ENCODE assay signal across 6 cellular contexts in genomic region chr7:129586179-129586578, GRCh38. TPM values are rescaled to one million over a fixed set of nuclear protein-coding genes. Genes with fewer than 3 reads are reported as not detected.
DNase-seq lines count a peak whose midpoint lies in the region; ATAC-seq, FAIRE-seq and TF ChIP-seq lines count a peak whose summit lies in the region.
"Not testable (repeated sequence)": the region's sequence is repeated elsewhere in the genome, so short reads cannot be mapped to it uniquely, and the experiment has no call there.

No MANE protein-coding gene starts in this region.

- H3K79me2 ChIP-seq in HCT116 (ENCODE audit: insufficient read depth, low read length); K562 (ENCODE audit: control insufficient read depth, insufficient read depth, low read length): not testable (repeated sequence)

- TF ChIP-seq RAD21 in HCT116 (IDR thresholded peaks at IDR 0.05; ENCODE audit: low read depth); K562 (CRISPR knock-in tag; conservative IDR thresholded peaks at IDR 0.05 in 1 of 2, IDR thresholded peaks at IDR 0.05 in 1 of 2): not testable (repeated sequence)

- in situ Hi-C loops in Caki2 (cut with HindIII; ENCODE audit: low pct_unique_long_range_greater_than_20kb, low sequenced_read_pairs); KBM-7 (cut with MboI; ENCODE audit: low pct_unique_long_range_greater_than_20kb, low sequenced_read_pairs); K562 (cut with MboI): not testable (repeated sequence)

- H3K4me1 ChIP-seq in HCT116 (ENCODE audit: control insufficient read depth in 1 of 2, insufficient read depth in 2 of 2, low read length in 2 of 2); K562 (replicated peaks in 1 of 2; ENCODE audit: control insufficient read depth in 2 of 2, insufficient read depth in 2 of 2, low read length in 2 of 2): not testable (repeated sequence)

- intact Hi-C loops in HCT116 (cut with micrococcal nuclease); K562 (cut with micrococcal nuclease): not testable (repeated sequence)

- TF ChIP-seq POLR2A in HCT116 (IDR thresholded peaks at IDR 0.05; ENCODE audit: borderline replicate concordance, extremely low read depth, insufficient read depth, insufficient read length); K562 (conservative IDR thresholded peaks at IDR 0.05): not testable (repeated sequence)

- H3K4me3 ChIP-seq in HCT116 (replicated peaks in 1 of 2; ENCODE audit: low read depth in 1 of 2, low read length in 2 of 2); K562: not testable (repeated sequence)

- RAD21 ChIA-PET in HCT116 (lab: Charles Lee; ENCODE audit: low non-redundant PET in 1 of 2, low total read pairs in 2 of 2, uncharacterized antibody in 2 of 2, unreplicated experiment in 2 of 2) = not testable (repeated sequence)

- H3K27ac ChIP-seq in HCT116 (ENCODE audit: low read depth, low read length); K562 (ENCODE audit: extremely low read depth, low read depth, low read length): not testable (repeated sequence)

- not testable (repeated sequence) for FAIRE-seq in K562 (lab: Jason Lieb, UNC)

- not testable (repeated sequence) for TF ChIP-seq CTCF in HCT116 (IDR thresholded peaks at IDR 0.05 in 2 of 3, conservative IDR thresholded peaks at IDR 0.05 in 1 of 3; ENCODE audit: borderline replicate concordance in 1 of 3, insufficient read depth in 1 of 3, low read depth in 2 of 3, low read length in 2 of 3); K562 (IDR thresholded peaks at IDR 0.05 in 2 of 3, conservative IDR thresholded peaks at IDR 0.05 in 1 of 3; ENCODE audit: insufficient read depth in 2 of 3, low read depth in 1 of 3, low read length in 3 of 3)

- 14% methylated on average over 5 of the region's 5 CpGs for WGBS in K562 (ENCODE audit: insufficient coverage, low coverage, missing lambda C conversion rate)

- CTCF ChIA-PET in HCT116 (lab: Charles Lee); K562 (lab: Yijun Ruan, JAX; ENCODE audit: low intra/inter-chr PET ratio): not testable (repeated sequence)

- not testable (repeated sequence) for H3K27me3 ChIP-seq in HCT116 (ENCODE audit: insufficient read depth, low read length); K562 (ENCODE audit: control insufficient read depth in 2 of 2, insufficient read depth in 2 of 2, low read length in 2 of 2)

- not testable (repeated sequence) for ATAC-seq in HCT116, K562

- DNase-seq in Caki2 (ENCODE audit: low read depth) (peak; percentile 67), KBM-7 (peak; percentile 42), glomerular visceral epithelial cell (ENCODE audit: extremely low spot score) (peak; percentile 47), renal cortical epithelial cell (ENCODE audit: low read depth) (peak; percentile 18)
- not testable (repeated sequence) for DNase-seq in HCT116 (ENCODE audit: low read depth, low spot score); K562 (ENCODE audit: extremely low read depth in 1 of 4, low spot score in 3 of 4)

- H3K9me2 ChIP-seq in HCT116 (ENCODE audit: insufficient read depth) = not testable (repeated sequence)

- peaks cover 3 to 19% of the 10 kb centered on the region in 2 experiments; a peak in 1 of 4 replicates for H3K9me3 ChIP-seq in HCT116 (ENCODE audit: control insufficient read depth in 1 of 2, insufficient read depth in 1 of 2, low read depth in 1 of 2, low read length in 2 of 2)
- peaks cover 32% of the 10 kb centered on the region for H3K9me3 ChIP-seq in K562 (replicated peaks; ENCODE audit: control insufficient read depth, insufficient read depth, low read depth, low read length)

- H3K9me1 ChIP-seq in K562 (ENCODE audit: control insufficient read depth, insufficient read depth, low read length) = not testable (repeated sequence)

- POLR2A ChIA-PET in HCT116 (lab: Charles Lee); K562 (lab: Yijun Ruan, JAX): not testable (repeated sequence)

- peak; percentile 63; the same call in 1 of the 2 replicates for TF ChIP-seq EP300 in K562 (IDR thresholded peaks at IDR 0.05; ENCODE audit: low read length)

- not testable (repeated sequence) for BruUV-seq in HCT116 (replicated peaks; lab: Mats Ljungman, UMichigan); K562 (replicated peaks; lab: Mats Ljungman, UMichigan)

- H3K9ac ChIP-seq in HCT116 (ENCODE audit: low read length); K562 (ENCODE audit: insufficient read depth in 1 of 2, low read depth in 2 of 2, low read length in 2 of 2): not testable (repeated sequence)

- not testable (repeated sequence) for H3K4me2 ChIP-seq in HCT116 (ENCODE audit: low read length); K562 (ENCODE audit: insufficient read depth, low read length)

- not testable (repeated sequence) for H2AFZ ChIP-seq in HCT116 (ENCODE audit: low read depth, low read length, poor library complexity, severe bottlenecking); K562 (ENCODE audit: low read depth, low read length)

- not testable (repeated sequence) for H3K36me3 ChIP-seq in HCT116 (ENCODE audit: control insufficient read depth in 1 of 2, insufficient read depth in 2 of 2, low read length in 2 of 2); K562 (ENCODE audit: control insufficient read depth, insufficient read depth, low read length)

- H4K20me1 ChIP-seq in HCT116 (ENCODE audit: insufficient read depth); K562 (replicated peaks; ENCODE audit: control insufficient read depth, insufficient read depth, low read length): not testable (repeated sequence)

TF ChIP-seq in HCT116, 20 proteins besides CTCF, POLR2A, EP300 and RAD21:
- TF ChIP-seq CBX3 (IDR thresholded peaks at IDR 0.05; ENCODE audit: low read depth) = peak; percentile 86; the same call in 1 of the 2 replicates

TF ChIP-seq in K562, 482 proteins besides CTCF, POLR2A, EP300 and RAD21 (continues in another document):
- TF ChIP-seq SMAD4 (CRISPR knock-in tag; conservative IDR thresholded peaks at IDR 0.05) (0 out of 2 replicates have a peak, but pooled peaks have one; percentile 45), ZNF766 (CRISPR knock-in tag; conservative IDR thresholded peaks at IDR 0.05) (0 out of 2 replicates have a peak, but pooled peaks have one; percentile 22), ZNF280A (IDR thresholded peaks at IDR 0.05; ENCODE audit: low read depth, partially characterized antibody) (peak; percentile 90), MTA3 (IDR thresholded peaks at IDR 0.05; ENCODE audit: borderline replicate concordance) (peak; percentile 75; the same call in 1 of the 2 replicates), HLTF (IDR thresholded peaks at IDR 0.05) (peak; percentile 66; the same call in 1 of the 2 replicates), MNT (conservative IDR thresholded peaks at IDR 0.05) (0 out of 4 replicates have a peak, but pooled peaks of 1 of the 2 experiments have one; percentile 27)

RNA-seq across cellular contexts. Expression of gene NRF1, which starts 25.3 kb away (rescaled TPM):
- 8.9 and 10.1 TPM in 2 replicates for total RNA-seq in Caki2 (2014; rRNA removed; shearing (Covaris generic); ENCODE audit: low replicate concordance)
- 25.9 TPM for total RNA-seq in HCT116 (2021; ENCODE audit: unreplicated experiment)
- polyA plus RNA-seq in HCT116 (2012) = 19.0 and 22.0 TPM in 2 replicates
- 82.6 and 84.4 TPM in 2 replicates for total RNA-seq in K562 (2011; cell fraction: chromatin; rRNA removed; ENCODE audit: low replicate concordance)
- 37.0 and 42.8 TPM in 2 replicates for total RNA-seq in K562 (2011; cell fraction: nucleolus; rRNA removed)
- 60.8 and 84.7 TPM in 2 replicates for total RNA-seq in K562 (2011; cell fraction: nucleoplasm; rRNA removed)
- 16.2 and 17.5 TPM in 2 replicates for total RNA-seq in K562 (2014; rRNA removed)
- total RNA-seq in K562 (2014; rRNA removed; fragmentation: Illumina TruSeq; extraction: Trizol) = 17.8 and 18.5 TPM in 2 replicates
- 17.6 and 20.3 TPM in 2 replicates for total RNA-seq in K562 (2015; rRNA removed; fragmentation: Illumina TruSeq; extraction: Trizol)
- total RNA-seq in K562 (2021) = 20.9 and 22.6 TPM in 2 replicates
- 28.8 and 29.4 TPM in 2 replicates for polyA plus RNA-seq in K562 (2011; rRNA removed)
- 20.4 and 25.5 TPM in 2 replicates for polyA plus RNA-seq in K562 (2011; cell fraction: cytosol; rRNA removed)
- polyA plus RNA-seq in K562 (2011; cell fraction: nucleus; rRNA removed) = 31.6 and 40.0 TPM in 2 replicates
- polyA plus RNA-seq in K562 (2012) = 13.5 and 18.1 TPM in 2 replicates
- polyA plus RNA-seq in K562 (2014; fragmentation: Illumina TruSeq; extraction: Trizol) = 19.9 and 24.3 TPM in 2 replicates
- polyA plus RNA-seq in K562 (2014; fragmentation: Nextera tagmentation; extraction: Ambion mirVana) = 1 to 10 TPM; 8.6 to 8.9 TPM
- 20.8 and 25.0 TPM in 2 replicates for polyA plus RNA-seq in K562 (2014; rRNA removed)
- polyA minus RNA-seq in K562 (2011; rRNA and poly(A)+ RNA removed) = 44.2 and 48.6 TPM in 2 replicates
- polyA minus RNA-seq in K562 (2011; cell fraction: cytosol; rRNA and poly(A)+ RNA removed) = 16.7 and 17.8 TPM in 2 replicates
- 24.8 and 35.5 TPM in 2 replicates for polyA minus RNA-seq in K562 (2011; cell fraction: nucleus; rRNA and poly(A)+ RNA removed)
- 10.9 and 20.8 TPM in 2 replicates for total RNA-seq in renal cortical epithelial cell
